In genomic region chr6:136927313-136927712, GRCh38 we compare ENCODE assay signal across 10 cellular contexts. TPM values are rescaled to one million over a fixed set of nuclear protein-coding genes. Genes with fewer than 3 reads are reported as not detected.
DNase-seq lines count a peak whose midpoint lies in the region; ATAC-seq and FAIRE-seq lines count a peak whose summit lies in the region.
"Had no signal": no experiment of that assay in that cellular context is flagged by ENCODE, and none has a peak within 500 bp of the region (broad histone marks: within the 10 kb centered on the region; RNA-seq: fewer than 3 reads in every experiment).

No MANE protein-coding gene starts in this region.

- no peaks in the 10 kb centered on the region for H3K4me1 ChIP-seq in small intestine (ENCODE audit: control insufficient read depth in 2 of 2, insufficient read depth in 1 of 2, low read depth in 1 of 2, low read length in 1 of 2)

- WGBS in small intestine, 3 donors = 73 to 79% (median 77%) methylated on average over 3 of the region's 3 CpGs

- H3K9me3 ChIP-seq in small intestine (ENCODE audit: control insufficient read depth, low read depth) = no peaks in the 10 kb centered on the region

- POLR2A ChIA-PET in activated CD8-positive, alpha-beta T cell treated with anti-CD3 and anti-CD28 coated beads, Interleukin-2, amount 10 ng/mL, durations not matched to agents 7 days and 5 days (lab: Charles Lee) = no interaction called here

- peak; percentile 45 for ATAC-seq in HG02798 (IDR thresholded peaks at IDR 0.05; ENCODE audit: poor library complexity, unreplicated experiment)
- no peak for ATAC-seq in activated CD8-positive, alpha-beta T cell treated with anti-CD3 and anti-CD28 coated beads, Interleukin-2, amount 10 ng/mL, durations not matched to agents 7 days and 5 days
- ATAC-seq in naive B cell (ENCODE audit: low read depth in 2 of 2) = peak; percentile 24 to 31
- no peak for ATAC-seq in GM19455 (IDR thresholded peaks at IDR 0.05; ENCODE audit: unreplicated experiment)
- ATAC-seq in GM21528 (IDR thresholded peaks at IDR 0.05; ENCODE audit: low FRiP score, unreplicated experiment) = no peak

- no peak for FAIRE-seq in small intestine (lab: Jason Lieb, UNC)

- H3K27ac ChIP-seq in small intestine (ENCODE audit: low read depth in 1 of 2, low read length in 1 of 2) = no peak overlapping the region
- H3K27ac ChIP-seq: BLaER1 treated with 17β-estradiol and CSF1 and Interleukin-3, amounts not matched to agents 10 nM and 100 nM had no signal

- no peak overlapping the region for H3K4me3 ChIP-seq in small intestine (ENCODE audit: low read depth in 1 of 2, low read length in 2 of 2)
- H3K4me3 ChIP-seq: BLaER1 treated with 17β-estradiol and CSF1 and Interleukin-3, amounts not matched to agents 10 nM and 100 nM had no signal

- DNase-seq in NCI-H345 (lab: John Stamatoyannopoulos, UW) (peak; percentile 23), NCI-H345 treated with DMSO at 0.1 percent for 48 hours (lab: John Stamatoyannopoulos, UW; ENCODE audit: unreplicated experiment) (no peak), naive B cell (no peak), small intestine (no peak)
- DNase-seq in activated CD8-positive, alpha-beta T cell treated with anti-CD3 and anti-CD28 coated beads, Interleukin-2, amount 10 ng/mL, durations not matched to agents 7 days and 5 days = peak; percentile 27

- H3K27me3 Mint-ChIP-seq in activated CD8-positive, alpha-beta T cell treated with anti-CD3 and anti-CD28 coated beads, Interleukin-2, amount 10 ng/mL, durations not matched to agents 7 days and 5 days (ENCODE audit: low read depth) = peaks cover 51% of the 10 kb centered on the region
- peaks cover 41 to 56% (median 51%) of the 10 kb centered on the region in 3 donors for H3K27me3 Mint-ChIP-seq in naive B cell

- H3K27ac Mint-ChIP-seq in activated CD8-positive, alpha-beta T cell treated with anti-CD3 and anti-CD28 coated beads, Interleukin-2, amount 10 ng/mL, durations not matched to agents 7 days and 5 days = no peak overlapping the region
- peak overlapping the region in 1 of 6 donors; percentile 27 for H3K27ac Mint-ChIP-seq in naive B cell

- H3K36me3 ChIP-seq in small intestine (ENCODE audit: control insufficient read depth in 2 of 2, insufficient read depth in 2 of 2, low read length in 2 of 2) = no peaks in the 10 kb centered on the region
- H3K36me3 ChIP-seq: BLaER1 treated with 17β-estradiol and CSF1 and Interleukin-3, amounts not matched to agents 10 nM and 100 nM had no signal

- peaks cover 8% of the 10 kb centered on the region for H3K4me1 Mint-ChIP-seq in activated CD8-positive, alpha-beta T cell treated with anti-CD3 and anti-CD28 coated beads, Interleukin-2, amount 10 ng/mL, durations not matched to agents 7 days and 5 days (ENCODE audit: low read depth)
- peaks cover 7 to 17% (median 11%) of the 10 kb centered on the region in 3 donors for H3K4me1 Mint-ChIP-seq in naive B cell

- H3K9me3 Mint-ChIP-seq in activated CD8-positive, alpha-beta T cell treated with anti-CD3 and anti-CD28 coated beads, Interleukin-2, amount 10 ng/mL, durations not matched to agents 7 days and 5 days (ENCODE audit: insufficient read depth) = no peaks in the 10 kb centered on the region
- peaks cover 0 to 2% (median 0%) of the 10 kb centered on the region in 7 donors for H3K9me3 Mint-ChIP-seq in naive B cell
- H3K9me3 Mint-ChIP-seq: activated naive CD4-positive, alpha-beta T cell treated with anti-CD3 and anti-CD28 coated beads, Interleukin-2, amount 50 U/mL, for 24 hours had no signal

- no peaks in the 10 kb centered on the region for H3K36me3 Mint-ChIP-seq in activated CD8-positive, alpha-beta T cell treated with anti-CD3 and anti-CD28 coated beads, Interleukin-2, amount 10 ng/mL, durations not matched to agents 7 days and 5 days (ENCODE audit: low read depth)
- no peaks in the 10 kb centered on the region for H3K36me3 Mint-ChIP-seq in naive B cell
- H3K36me3 Mint-ChIP-seq: activated naive CD4-positive, alpha-beta T cell treated with anti-CD3 and anti-CD28 coated beads, Interleukin-2, amount 50 U/mL, for 24 hours had no signal

- H3K27me3 ChIP-seq in small intestine (ENCODE audit: control insufficient read depth in 2 of 2, insufficient read depth in 2 of 2, low read length in 2 of 2) = peaks cover 7 to 9% of the 10 kb centered on the region in 2 donors

- CTCF ChIA-PET in activated CD8-positive, alpha-beta T cell treated with anti-CD3 and anti-CD28 coated beads, Interleukin-2, amount 10 ng/mL, durations not matched to agents 7 days and 5 days (lab: Charles Lee) = interaction anchor here (1.8 kb wide), 1 partner anchor 104 kb away, joined by 5 read pairs; no protein-coding TSS in a partner anchor

- H3K4me3 Mint-ChIP-seq in activated CD8-positive, alpha-beta T cell treated with anti-CD3 and anti-CD28 coated beads, Interleukin-2, amount 10 ng/mL, durations not matched to agents 7 days and 5 days = no peak overlapping the region
- H3K4me3 Mint-ChIP-seq in naive B cell = no peak overlapping the region
- H3K4me3 Mint-ChIP-seq: activated naive CD4-positive, alpha-beta T cell treated with anti-CD3 and anti-CD28 coated beads, Interleukin-2, amount 50 U/mL, for 24 hours had no signal

RNA-seq across cellular contexts. Expression of gene SLC35D3, which starts 5.2 kb away (rescaled TPM):
- not detected for total RNA-seq in activated CD8-positive, alpha-beta T cell treated with anti-CD3 and anti-CD28 coated beads, Interleukin-2, amount 10 ng/mL, durations not matched to agents 7 days and 5 days
- polyA plus RNA-seq in naive B cell (ENCODE audit: low read depth in 6 of 6) (under 1 TPM in 1 of 6 donors, not detected in 5; 0.12 TPM), small intestine (under 1 TPM in 1 of 3 donors, not detected in 2; 0.81 TPM)

Comparison
In these comparisons a context has a peak if more than half of its experiments do, and no peak if none do; other contexts are left out.
1. DNase-seq: peak in NCI-H345 (single experiment) and activated CD8-positive, alpha-beta T cell treated with anti-CD3 and anti-CD28 coated beads, Interleukin-2, amount 10 ng/mL, durations not matched to agents 7 days and 5 days (single experiment); none in NCI-H345 treated with DMSO at 0.1 percent for 48 hours (single experiment), naive B cell (single experiment) and small intestine (single experiment).
2. ATAC-seq: peak in HG02798 (single experiment) and naive B cell (2 of 2); none in activated CD8-positive, alpha-beta T cell treated with anti-CD3 and anti-CD28 coated beads, Interleukin-2, amount 10 ng/mL, durations not matched to agents 7 days and 5 days (single experiment), GM19455 (single experiment) and GM21528 (single experiment).